Comparison of ENCODE assay signal across 9 cellular contexts in genomic region chr17:78375401-78376079, GRCh38. TPM values are rescaled to one million over a fixed set of nuclear protein-coding genes. Genes with fewer than 3 reads are reported as not detected.
DNase-seq lines count a peak whose midpoint lies in the region; ATAC-seq and TF ChIP-seq lines count a peak whose summit lies in the region.
"Had no signal": no experiment of that assay in that cellular context is flagged by ENCODE, and none has a peak within 500 bp of the region (broad histone marks: within the 10 kb centered on the region; RNA-seq: fewer than 3 reads in every experiment).

No MANE protein-coding gene starts in this region.

- H3K4me1 Mint-ChIP-seq in osteocyte (ENCODE audit: unreplicated experiment), result peaks cover 57% of the 10 kb centered on the region

- H3K9me3 Mint-ChIP-seq in osteocyte (ENCODE audit: unreplicated experiment), result no peaks in the 10 kb centered on the region

- no peak overlapping the region for H3K9ac ChIP-seq in SK-N-MC (ENCODE audit: insufficient read length)

- H3K9me3 ChIP-seq in SK-N-MC (ENCODE audit: low read depth, low read length), result no peaks in the 10 kb centered on the region

- peak overlapping the region; percentile 89 for H3K27ac Mint-ChIP-seq in osteocyte (ENCODE audit: unreplicated experiment)

- peaks cover 4% of the 10 kb centered on the region for H3K36me3 Mint-ChIP-seq in osteocyte (ENCODE audit: unreplicated experiment)

- DNase-seq in EH (ENCODE audit: low read depth) (peak; percentile 93), SK-N-MC (ENCODE audit: low read depth, low spot score) (no peak), fibroblast of the aortic adventitia (ENCODE audit: low read depth) (peak; percentile 98), osteocyte (ENCODE audit: extremely low spot score, unreplicated experiment) (no peak), HuH-7 (ENCODE audit: low spot score) (no peak)
- DNase-seq: cerebellar nuclear complex had no signal

- H3K27me3 Mint-ChIP-seq in osteocyte (ENCODE audit: unreplicated experiment), result no peaks in the 10 kb centered on the region

- TF ChIP-seq CTCF in fibroblast of the aortic adventitia (IDR thresholded peaks at IDR 0.05; ENCODE audit: insufficient read depth, low read length) (no peak), osteocyte (IDR thresholded peaks at IDR 0.05) (no peak)

- H3K36me3 ChIP-seq in SK-N-MC (ENCODE audit: insufficient read depth, low read length), result no peaks in the 10 kb centered on the region

- H3K27ac ChIP-seq in SK-N-MC, result peak overlapping the region; percentile 34; the same call in 1 of the 2 replicates

- ATAC-seq in GM21528 (IDR thresholded peaks at IDR 0.05; ENCODE audit: low FRiP score, unreplicated experiment) (no peak), GM18861 (IDR thresholded peaks at IDR 0.05; ENCODE audit: unreplicated experiment) (no peak), GM21515 (IDR thresholded peaks at IDR 0.05; ENCODE audit: unreplicated experiment) (no peak)

- no peak overlapping the region for H3K4me3 Mint-ChIP-seq in osteocyte (ENCODE audit: unreplicated experiment)

- H3K4me3 ChIP-seq in SK-N-MC (no peak overlapping the region), fibroblast of the aortic adventitia (ENCODE audit: low read depth, low read length) (no peak overlapping the region)

RNA-seq across cellular contexts. Expression of gene PGS1, which starts 2.9 kb away (rescaled TPM):
- total RNA-seq in fibroblast of the aortic adventitia (ENCODE audit: low replicate concordance) (13.9 and 40.2 TPM in 2 replicates), osteocyte (52.7 and 53.0 TPM in 2 replicates)

RNA-seq across cellular contexts. Expression of gene SOCS3, which starts 15.7 kb away (rescaled TPM):
- total RNA-seq in fibroblast of the aortic adventitia (ENCODE audit: low replicate concordance), result 26.0 and 50.6 TPM in 2 replicates
- 79.1 and 86.4 TPM in 2 replicates for total RNA-seq in osteocyte

Comparison
In these comparisons a context has a peak if more than half of its experiments do, and no peak if none do; other contexts are left out.
1. DNase-seq: peak in EH (single experiment) and fibroblast of the aortic adventitia (single experiment); none in SK-N-MC (single experiment), osteocyte (single experiment) and HuH-7 (single experiment).